29 cellular contexts compared by ENCODE assay signal in genomic region chr14:69325086-69325485, GRCh38.
DNase-seq lines count a peak whose midpoint lies in the region; ATAC-seq, FAIRE-seq and TF ChIP-seq lines count a peak whose summit lies in the region.
"Had no signal": no experiment of that assay in that cellular context is flagged by ENCODE, and none has a peak within 500 bp of the region (broad histone marks: within the 10 kb centered on the region; RNA-seq: fewer than 3 reads in every experiment).

No MANE protein-coding gene starts in this region.

- H2BK5ac ChIP-seq in H1 (ENCODE audit: low read depth, low read length), result no peak overlapping the region

- H3K4me3 ChIP-seq in RWPE2 (ENCODE audit: severe bottlenecking) (no peak overlapping the region), H1 (ENCODE audit: extremely low read depth in 1 of 4, insufficient read depth in 2 of 4, low read depth in 3 of 4, low read length in 4 of 4) (no peak overlapping the region), osteoblast (ENCODE audit: insufficient read depth, low read length) (no peak overlapping the region), tibial artery (no peak overlapping the region), left ventricle myocardium inferior (no peak overlapping the region)
- H3K4me3 ChIP-seq: A549, K562, PC-9 had no signal

- whole genome bisulfite sequencing in H1 (ENCODE audit: extremely low coverage in 1 of 2, insufficient coverage in 1 of 2, insufficient read length in 1 of 2, insufficient replicate concordance in 2 of 2, low coverage in 1 of 2, low lambda C conversion rate in 2 of 2, missing lambda C conversion rate in 1 of 2), 2 experiments, result 84% methylated on average over 8 of the region's 8 CpGs; no CpG with 5 or more reads in 1 of the 2 experiments

- no peaks in the 10 kb centered on the region for H3K9me3 Mint-ChIP-seq in activated CD4-positive, alpha-beta T cell treated with anti-CD3 and anti-CD28 coated beads, Interleukin-2, amount 10 ng/mL, durations not matched to agents 24 days and 14 days
- H3K9me3 Mint-ChIP-seq: CD8-positive, alpha-beta T cell had no signal

- no peaks in the 10 kb centered on the region for H3K4me1 ChIP-seq in RWPE2 (ENCODE audit: insufficient read depth, poor library complexity, severe bottlenecking)
- peaks cover 0 to 15% (median 6%) of the 10 kb centered on the region in 4 experiments; a peak in 6 of 7 replicates for H3K4me1 ChIP-seq in H1 (replicated peaks in 1 of 4; ENCODE audit: control insufficient read depth in 3 of 4, insufficient read depth in 4 of 4, low read length in 3 of 4)
- H3K4me1 ChIP-seq in osteoblast (ENCODE audit: insufficient read depth, low read length), result no peaks in the 10 kb centered on the region
- H3K4me1 ChIP-seq in tibial artery, result no peaks in the 10 kb centered on the region
- H3K4me1 ChIP-seq in left ventricle myocardium inferior, result peaks cover 11% of the 10 kb centered on the region
- H3K4me1 ChIP-seq: A549, Caco-2 had no signal

- H3K9me3 ChIP-seq in RWPE2 (ENCODE audit: severe bottlenecking) (no peaks in the 10 kb centered on the region), H1 (ENCODE audit: insufficient read depth in 2 of 2, low read depth in 1 of 2, low read length in 1 of 2) (no peaks in the 10 kb centered on the region), osteoblast (ENCODE audit: low read depth, low read length) (no peaks in the 10 kb centered on the region), tibial artery (no peaks in the 10 kb centered on the region), left ventricle myocardium inferior (replicated peaks) (no peaks in the 10 kb centered on the region)
- H3K9me3 ChIP-seq: A549, Caco-2 had no signal

- 0 out of 2 replicates have a peak overlapping the region, but pooled peaks have one; percentile 53 for H2AK5ac ChIP-seq in H1 (ENCODE audit: low read depth, low read length)

- no peak overlapping the region for H3K18ac ChIP-seq in H1 (ENCODE audit: extremely low read depth, low read length)

- H3K27me3 ChIP-seq in RWPE2 (ENCODE audit: insufficient read depth, poor library complexity, severe bottlenecking) (no peaks in the 10 kb centered on the region), H1 (replicated peaks in 1 of 4; ENCODE audit: control insufficient read depth in 3 of 4, extremely low read depth in 1 of 4, insufficient read depth in 3 of 4, low read length in 3 of 4) (no peaks in the 10 kb centered on the region), osteoblast (ENCODE audit: insufficient read depth, low read length) (no peaks in the 10 kb centered on the region), tibial artery (no peaks in the 10 kb centered on the region), left ventricle myocardium inferior (ENCODE audit: low read depth) (no peaks in the 10 kb centered on the region)

- POLR2A ChIA-PET in H1 (lab: Charles Lee; ENCODE audit: partially characterized antibody), result no interaction called here

- H4K20me1 ChIP-seq in H1 (replicated peaks in 1 of 2; ENCODE audit: control insufficient read depth in 1 of 2, insufficient read depth in 2 of 2, low read length in 2 of 2) (no peaks in the 10 kb centered on the region), osteoblast (ENCODE audit: insufficient read depth, low read length) (no peaks in the 10 kb centered on the region)

- H3K36me3 ChIP-seq in RWPE2 (ENCODE audit: low read depth) (no peaks in the 10 kb centered on the region), H1 (ENCODE audit: control insufficient read depth in 2 of 4, insufficient read depth in 4 of 4, low read length in 3 of 4) (no peaks in the 10 kb centered on the region), osteoblast (ENCODE audit: insufficient read depth, low read length) (no peaks in the 10 kb centered on the region), tibial artery (peaks cover 0 to 6% (median 4%) of the 10 kb centered on the region in 3 donors), left ventricle myocardium inferior (peaks cover 37% of the 10 kb centered on the region)

- no peak overlapping the region for H3K4me2 ChIP-seq in H1 (ENCODE audit: insufficient read depth in 1 of 2, low read depth in 2 of 2, low read length in 2 of 2)
- H3K4me2 ChIP-seq in osteoblast (ENCODE audit: insufficient read depth, low read length), result no peak overlapping the region
- H3K4me2 ChIP-seq: A549, PC-9 had no signal

- TF ChIP-seq CTCF in RWPE2 (IDR thresholded peaks at IDR 0.05; ENCODE audit: poor library complexity, severe bottlenecking), result no peak
- no peak for TF ChIP-seq CTCF in H1 (IDR thresholded peaks at IDR 0.05; ENCODE audit: control extremely low read depth in 1 of 3, insufficient read depth in 1 of 3, low read depth in 1 of 3, low read length in 3 of 3)
- no peak for TF ChIP-seq CTCF in osteoblast (IDR thresholded peaks at IDR 0.05; ENCODE audit: extremely low read depth, low read depth, low read length)
- TF ChIP-seq CTCF in tibial artery (IDR thresholded peaks at IDR 0.05), result no peak
- TF ChIP-seq CTCF in left ventricle myocardium inferior (IDR thresholded peaks at IDR 0.05; ENCODE audit: borderline replicate concordance), result no peak

- peak overlapping the region; percentile 40; the same call in 1 of the 2 replicates for H2BK15ac ChIP-seq in H1 (ENCODE audit: low read length)

- H3K79me2 ChIP-seq in H1 (ENCODE audit: control insufficient read depth in 1 of 2, insufficient read depth in 2 of 2, low read length in 2 of 2) (no peaks in the 10 kb centered on the region), osteoblast (ENCODE audit: insufficient read depth, low read length) (no peaks in the 10 kb centered on the region)

- H3K23ac ChIP-seq in H1 (ENCODE audit: insufficient read length), result no peak overlapping the region

- no peaks in the 10 kb centered on the region for H3K4me1 Mint-ChIP-seq in activated CD4-positive, alpha-beta T cell treated with anti-CD3 and anti-CD28 coated beads, Interleukin-2, amount 10 ng/mL, durations not matched to agents 24 days and 14 days
- H3K4me1 Mint-ChIP-seq: B cell had no signal

- no peak overlapping the region for H4K5ac ChIP-seq in H1 (ENCODE audit: insufficient read length, low read depth, low read length)

- no peak overlapping the region for H2BK12ac ChIP-seq in H1 (ENCODE audit: low read depth, low read length)

- DNase-seq in RWPE2 (ENCODE audit: low spot score) (peak; percentile 36), H1 (ENCODE audit: low read depth in 1 of 2, low spot score in 2 of 2) (no peak), osteoblast (ENCODE audit: insufficient read length, low spot score, missing footprints) (peak; percentile 73), tibial artery (peak; percentile 9 to 45), NCI-H748 treated with DMSO at 0.1 percent for 48 hours (lab: John Stamatoyannopoulos, UW) (no peak), left ventricle myocardium inferior (no peak)
- DNase-seq in activated CD4-positive, alpha-beta T cell treated with anti-CD3 and anti-CD28 coated beads, Interleukin-2, amount 10 ng/mL, durations not matched to agents 24 days and 14 days, result no peak
- DNase-seq: CD8-positive, alpha-beta T cell; DMS 273 treated with DMSO at 0.1 percent for 48 hours; DMS79 treated with DMSO at 0.1 percent for 48 hours; GF-D8; Kasumi-1; NCI-H1092 treated with DMSO at 0.1 percent for 48 hours; NCI-H1436; NCI-H187; NCI-H2081 treated with DMSO at 0.1 percent for 48 hours; NCI-H2171; NCI-H226; NCI-H510A treated with DMSO at 0.1 percent for 48 hours; NCI-H82; PC-9; RPMI8226; SHP77 had no signal

- H2AFZ ChIP-seq in H1 (ENCODE audit: low read length) (no peak overlapping the region), osteoblast (ENCODE audit: low read length) (no peak overlapping the region)
- H2AFZ ChIP-seq: PC-9 had no signal

- H2BK20ac ChIP-seq in H1 (ENCODE audit: low read length), result no peak overlapping the region

- H3K4me3 Mint-ChIP-seq in activated CD4-positive, alpha-beta T cell treated with anti-CD3 and anti-CD28 coated beads, Interleukin-2, amount 10 ng/mL, durations not matched to agents 24 days and 14 days, result no peak overlapping the region
- H3K4me3 Mint-ChIP-seq: B cell; CD8-positive, alpha-beta T cell had no signal

- H4K8ac ChIP-seq in H1 (ENCODE audit: extremely low read depth, insufficient read depth, low read length), result no peak overlapping the region; the same call in 1 of the 2 replicates

- no peaks in the 10 kb centered on the region for H3K23me2 ChIP-seq in H1 (ENCODE audit: low read depth, low read length)

- no peak for ATAC-seq in RWPE2 (ENCODE audit: low read depth)
- ATAC-seq: CD8-positive, alpha-beta T cell had no signal

- H3K27me3 Mint-ChIP-seq in activated CD4-positive, alpha-beta T cell treated with anti-CD3 and anti-CD28 coated beads, Interleukin-2, amount 10 ng/mL, durations not matched to agents 24 days and 14 days, result no peaks in the 10 kb centered on the region

- H3K36me3 Mint-ChIP-seq in activated CD4-positive, alpha-beta T cell treated with anti-CD3 and anti-CD28 coated beads, Interleukin-2, amount 10 ng/mL, durations not matched to agents 24 days and 14 days (ENCODE audit: low read depth), result no peaks in the 10 kb centered on the region
- H3K36me3 Mint-ChIP-seq: CD8-positive, alpha-beta T cell had no signal

- no peak for TF ChIP-seq EP300 in H1 (IDR thresholded peaks at IDR 0.05; ENCODE audit: borderline replicate concordance in 1 of 2, low read depth in 2 of 2, low read length in 2 of 2)

- no peak for FAIRE-seq in H1 (lab: Jason Lieb, UNC)
- FAIRE-seq: A549, GM12891, K562 had no signal

- no peak for TF ChIP-seq POLR2A in H1 (IDR thresholded peaks at IDR 0.05; ENCODE audit: control extremely low read depth in 1 of 2, low read depth in 2 of 2, low read length in 2 of 2)

- H3K9ac ChIP-seq in H1 (replicated peaks in 1 of 4; ENCODE audit: extremely low read depth in 1 of 4, low read depth in 3 of 4, low read length in 3 of 4), result no peak overlapping the region

- no peak overlapping the region for H3K14ac ChIP-seq in H1 (ENCODE audit: insufficient read length)

- TF ChIP-seq RAD21 in H1 (IDR thresholded peaks at IDR 0.05 in 1 of 2, conservative IDR thresholded peaks at IDR 0.05 in 1 of 2; ENCODE audit: low read depth in 2 of 2, low read length in 2 of 2), result no peak

- no peak overlapping the region for H2BK120ac ChIP-seq in H1 (replicated peaks; ENCODE audit: low read depth, low read length)

- no peak overlapping the region for H3K4ac ChIP-seq in H1 (replicated peaks; ENCODE audit: insufficient read length, low read depth, low read length)

- CTCF ChIA-PET in H1 (lab: Charles Lee; ENCODE audit: partially characterized antibody), result interaction anchor here (0.8 to 5.5 kb wide), 15 partner anchors 8 to 415 kb away, joined by 3 to 34 read pairs (median 6); no protein-coding TSS in a partner anchor

- no peak overlapping the region for H3K27ac Mint-ChIP-seq in activated CD4-positive, alpha-beta T cell treated with anti-CD3 and anti-CD28 coated beads, Interleukin-2, amount 10 ng/mL, durations not matched to agents 24 days and 14 days
- H3K27ac Mint-ChIP-seq: B cell; CD8-positive, alpha-beta T cell had no signal

- no peaks in the 10 kb centered on the region for H3K79me1 ChIP-seq in H1 (ENCODE audit: low read depth, low read length)

- H3K27ac ChIP-seq in RWPE2 (ENCODE audit: poor library complexity, severe bottlenecking), result no peak overlapping the region
- H3K27ac ChIP-seq in H1 (ENCODE audit: low read depth, low read length), result no peak overlapping the region
- no peak overlapping the region for H3K27ac ChIP-seq in osteoblast (ENCODE audit: low read depth, low read length)
- no peak overlapping the region for H3K27ac ChIP-seq in tibial artery
- no peak overlapping the region for H3K27ac ChIP-seq in left ventricle myocardium inferior (replicated peaks)
- H3K27ac ChIP-seq: A549, C4-2B, PC-9 had no signal

- H3K56ac ChIP-seq in H1 (replicated peaks; ENCODE audit: insufficient read length, low read depth, low read length), result no peak overlapping the region

- intact Hi-C loops in tibial artery (cut with DNase I; ENCODE audit: low total_unique reads), result no loop called here
- intact Hi-C loops in activated CD4-positive, alpha-beta T cell treated with anti-CD3 and anti-CD28 coated beads, Interleukin-2, amount 10 ng/mL, durations not matched to agents 24 days and 14 days (cut with micrococcal nuclease), result no loop called here
- intact Hi-C loops in left ventricle myocardium inferior (cut with micrococcal nuclease), result no loop called here

- no peak overlapping the region for H4K91ac ChIP-seq in H1 (replicated peaks; ENCODE audit: insufficient read length, low read length)

Comparison
In these comparisons a context has a peak if more than half of its experiments do, and no peak if none do; other contexts are left out.
1. DNase-seq: peak in RWPE2 (single experiment), osteoblast (single experiment) and tibial artery (2 of 2); none in H1 (0 of 2), NCI-H748 treated with DMSO at 0.1 percent for 48 hours (single experiment), activated CD4-positive, alpha-beta T cell treated with anti-CD3 and anti-CD28 coated beads, Interleukin-2, amount 10 ng/mL, durations not matched to agents 24 days and 14 days (single experiment) and left ventricle myocardium inferior (single experiment).